In genomic region chr12:132520421-132521199, GRCh38 we compare ENCODE assay signal across 16 cellular contexts. TPM values are rescaled to one million over a fixed set of nuclear protein-coding genes. Genes with fewer than 3 reads are reported as not detected.
DNase-seq lines count a peak whose midpoint lies in the region; ATAC-seq and TF ChIP-seq lines count a peak whose summit lies in the region.
"Had no signal": no experiment of that assay in that cellular context is flagged by ENCODE, and none has a peak within 500 bp of the region (broad histone marks: within the 10 kb centered on the region; RNA-seq: fewer than 3 reads in every experiment).

No MANE protein-coding gene starts in this region.

- no peak overlapping the region for H3K4me3 Mint-ChIP-seq in CD14-positive monocyte
- H3K4me3 Mint-ChIP-seq: CD8-positive, alpha-beta T cell; GM23338 had no signal

- peak overlapping the region in 3 of 7 donors; percentile 2 to 60 (median 25) for H3K27ac Mint-ChIP-seq in CD14-positive monocyte
- H3K27ac Mint-ChIP-seq: CD8-positive, alpha-beta T cell; GM23338 had no signal

- DNase-seq in CD14-positive monocyte (ENCODE audit: low spot score): peak; percentile 44
- peak; percentile 32 for DNase-seq in NCI-H69 (lab: John Stamatoyannopoulos, UW)
- no peak for DNase-seq in lower lobe of right lung
- peak; percentile 25 for DNase-seq in transverse colon
- DNase-seq in NOMO-1 treated with dmso at 0.1 percent for 144 hours (lab: John Stamatoyannopoulos, UW; ENCODE audit: unreplicated experiment): no peak
- no peak for DNase-seq in smooth muscle cell (lab: John Stamatoyannopoulos, UW; ENCODE audit: unreplicated experiment)
- DNase-seq in stimulated activated naive CD4-positive, alpha-beta T cell treated with Interleukin-2 at 50 U/mL for 16 hours (lab: John Stamatoyannopoulos, UW): no peak
- DNase-seq: ACHN; CD8-positive, alpha-beta T cell; DND-41; GDM1; NCI-H1417 treated with DMSO at 0.1 percent for 48 hours; NCI-H1930; NCI-H510A treated with DMSO at 0.1 percent for 48 hours had no signal

- H3K36me3 ChIP-seq in lower lobe of right lung: peaks cover 2% of the 10 kb centered on the region
- H3K36me3 ChIP-seq in transverse colon: no peaks in the 10 kb centered on the region
- no peaks in the 10 kb centered on the region for H3K36me3 ChIP-seq in smooth muscle cell (ENCODE audit: low read depth)

- peak; percentile 37 for ATAC-seq in lower lobe of right lung
- ATAC-seq: CD8-positive, alpha-beta T cell; GM12878; GM23338 had no signal

- H3K9ac ChIP-seq in smooth muscle cell (ENCODE audit: low read depth): no peak overlapping the region

- 59% methylated on average over 15 of the region's 17 CpGs; no CpG with 5 or more reads in 1 of the 2 donors for WGBS in transverse colon (ENCODE audit: low coverage in 1 of 2), 2 donors
- 96% methylated on average over 17 of the region's 17 CpGs for WGBS in smooth muscle cell (ENCODE audit: low lambda C conversion rate)

- TF ChIP-seq EP300 in transverse colon (IDR thresholded peaks at IDR 0.05; ENCODE audit: low read depth): no peak

- H3K9me3 Mint-ChIP-seq in CD14-positive monocyte: peaks cover 11 to 19% (median 14%) of the 10 kb centered on the region in 7 donors
- H3K9me3 Mint-ChIP-seq: CD8-positive, alpha-beta T cell had no signal

- H3F3A ChIP-seq in smooth muscle cell (ENCODE audit: low read depth): no peaks in the 10 kb centered on the region

- no peaks in the 10 kb centered on the region for H3K79me2 ChIP-seq in smooth muscle cell (ENCODE audit: low read depth)

- H3K4me2 ChIP-seq in smooth muscle cell: no peak overlapping the region
- H3K4me2 ChIP-seq: GM23338 had no signal

- H3K4me3 ChIP-seq in lower lobe of right lung (no peak overlapping the region), transverse colon (no peak overlapping the region), smooth muscle cell (no peak overlapping the region)
- H3K4me3 ChIP-seq: GM12878, GM23338 had no signal

- peaks cover 83% of the 10 kb centered on the region for H4K20me1 ChIP-seq in smooth muscle cell (ENCODE audit: low read depth)

- no peak for TF ChIP-seq POLR2A in transverse colon (IDR thresholded peaks at IDR 0.05)

- no peak overlapping the region for H2AFZ ChIP-seq in smooth muscle cell (ENCODE audit: low read depth)
- H2AFZ ChIP-seq: GM23338 had no signal

- peaks cover 0 to 5% (median 0%) of the 10 kb centered on the region in 3 donors for H3K27me3 Mint-ChIP-seq in CD14-positive monocyte (ENCODE audit: low read depth in 3 of 3)

- H3K4me1 ChIP-seq in lower lobe of right lung: peaks cover 36% of the 10 kb centered on the region
- H3K4me1 ChIP-seq in transverse colon: peaks cover 0 to 10% (median 9%) of the 10 kb centered on the region in 4 donors
- no peaks in the 10 kb centered on the region for H3K4me1 ChIP-seq in smooth muscle cell (ENCODE audit: low read depth)

- H3K27ac ChIP-seq in lower lobe of right lung (no peak overlapping the region), transverse colon (no peak overlapping the region), smooth muscle cell (ENCODE audit: low read depth) (no peak overlapping the region)

- H3K27me3 ChIP-seq in lower lobe of right lung (ENCODE audit: low read depth) (no peaks in the 10 kb centered on the region), transverse colon (no peaks in the 10 kb centered on the region), smooth muscle cell (ENCODE audit: low read depth) (no peaks in the 10 kb centered on the region)

- no peaks in the 10 kb centered on the region for H3K9me3 ChIP-seq in lower lobe of right lung
- H3K9me3 ChIP-seq in transverse colon: no peaks in the 10 kb centered on the region
- no peaks in the 10 kb centered on the region for H3K9me3 ChIP-seq in smooth muscle cell (replicated peaks; ENCODE audit: low read depth)

- H3K4me1 Mint-ChIP-seq in CD14-positive monocyte: peaks cover 18% of the 10 kb centered on the region
- H3K4me1 Mint-ChIP-seq: GM23338 had no signal

- TF ChIP-seq CTCF in CD14-positive monocyte (IDR thresholded peaks at IDR 0.05): no peak
- no peak for TF ChIP-seq CTCF in lower lobe of right lung (IDR thresholded peaks at IDR 0.05)
- TF ChIP-seq CTCF in transverse colon (IDR thresholded peaks at IDR 0.05): no peak
- TF ChIP-seq CTCF in smooth muscle cell (IDR thresholded peaks at IDR 0.05; ENCODE audit: borderline replicate concordance, insufficient read depth, poor library complexity, severe bottlenecking): no peak

- in situ Hi-C loops in transverse colon (cut with MboI; ENCODE audit: low pct_ligation_motif_present in 1 of 4, low pct_unique_long_range_greater_than_20kb in 1 of 4, low sequenced_read_pairs in 3 of 4): loop anchor here in 2 of 4 donors (25.0 kb wide), 1 partner anchor 108 kb away; no protein-coding TSS in a partner anchor

- intact Hi-C loops in CD14-positive monocyte (cut with micrococcal nuclease): no loop called here
- intact Hi-C loops in lower lobe of right lung (cut with DNase I): no loop called here
- intact Hi-C loops in transverse colon (cut with DNase I; ENCODE audit: low total_unique reads): loop anchor here (10.0 kb wide), 1 partner anchor 106 kb away; no protein-coding TSS in a partner anchor

- H3K36me3 Mint-ChIP-seq in CD14-positive monocyte: peaks cover 27 to 47% of the 10 kb centered on the region in 2 donors

RNA-seq across cellular contexts. Expression of gene FBRSL1, which starts 30.7 kb away (rescaled TPM):
- under 1 TPM; 0.39 to 0.74 TPM for polyA plus RNA-seq in CD14-positive monocyte
- 47.6 TPM for total RNA-seq in lower lobe of right lung
- 100 to 1,000 TPM in 1 of 4 donors, 10 to 100 TPM in 3; 23.3 to 306 (median 49.7) TPM for total RNA-seq in transverse colon
- total RNA-seq in smooth muscle cell: 2.3 and 7.9 TPM in 2 replicates
- 17.6 and 31.4 TPM in 2 replicates for polyA plus RNA-seq in smooth muscle cell

Comparison
In these comparisons a context has a peak if more than half of its experiments do, and no peak if none do; other contexts are left out.
1. DNase-seq: peak in CD14-positive monocyte (single experiment), NCI-H69 (single experiment) and transverse colon (single experiment); none in lower lobe of right lung (single experiment), NOMO-1 treated with dmso at 0.1 percent for 144 hours (single experiment), smooth muscle cell (single experiment) and stimulated activated naive CD4-positive, alpha-beta T cell treated with Interleukin-2 at 50 U/mL for 16 hours (single experiment).